9 cellular contexts compared by ENCODE assay signal in genomic region chr3:151265866-151266265, GRCh38. TPM values are rescaled to one million over a fixed set of nuclear protein-coding genes. Genes with fewer than 3 reads are reported as not detected.
DNase-seq lines count a peak whose midpoint lies in the region; ATAC-seq and TF ChIP-seq lines count a peak whose summit lies in the region.
"Had no signal": no experiment of that assay in that cellular context is flagged by ENCODE, and none has a peak within 500 bp of the region (broad histone marks: within the 10 kb centered on the region; RNA-seq: fewer than 3 reads in every experiment).

No MANE protein-coding gene starts in this region.

- TF ChIP-seq POLR2A in spleen (IDR thresholded peaks at IDR 0.05) (no peak), gastrocnemius medialis (IDR thresholded peaks at IDR 0.05) (no peak)

- H3K4me1 ChIP-seq in spleen (peaks cover 5 to 60% (median 30%) of the 10 kb centered on the region in 6 donors), gastrocnemius medialis (no peaks in the 10 kb centered on the region)

- TF ChIP-seq CTCF in spleen (IDR thresholded peaks at IDR 0.05 in 8 of 11, conservative IDR thresholded peaks at IDR 0.05 in 3 of 11) (no peak), gastrocnemius medialis (IDR thresholded peaks at IDR 0.05 in 4 of 5, conservative IDR thresholded peaks at IDR 0.05 in 1 of 5) (no peak)

- no peak overlapping the region for H3K27ac Mint-ChIP-seq in activated T-helper 1 cell treated with anti-CD3 and anti-CD28 coated beads, Interleukin-12 subunit alpha, Interleukin-12 subunit beta, Interleukin-2, Interleukin-4 antibody, amounts not matched to agents 30 ng/mL and 10 ng/mL and 1 ng/mL, durations not matched to agents 14 hours and 24 hours and 36 hours

- H3K36me3 Mint-ChIP-seq in activated T-helper 1 cell treated with anti-CD3 and anti-CD28 coated beads, Interleukin-12 subunit alpha, Interleukin-12 subunit beta, Interleukin-2, Interleukin-4 antibody, amounts not matched to agents 30 ng/mL and 10 ng/mL and 1 ng/mL, durations not matched to agents 14 hours and 24 hours and 36 hours (ENCODE audit: low read depth): peaks cover 23% of the 10 kb centered on the region

- DNase-seq in NCI-H2227 (lab: John Stamatoyannopoulos, UW; ENCODE audit: unreplicated experiment) (peak; percentile 1), NCI-H2227 treated with DMSO at 0.1 percent for 48 hours (lab: John Stamatoyannopoulos, UW) (no peak), SKM-1 treated with dmso at 0.1 percent for 144 hours (lab: John Stamatoyannopoulos, UW; ENCODE audit: unreplicated experiment) (peak; percentile 78), spleen (peak; percentile 78), GM03348 (ENCODE audit: low spot score) (no peak), gastrocnemius medialis (no peak)
- DNase-seq in activated T-helper 1 cell treated with anti-CD3 and anti-CD28 coated beads, Interleukin-12 subunit alpha, Interleukin-12 subunit beta, Interleukin-2, Interleukin-4 antibody, amounts not matched to agents 30 ng/mL and 10 ng/mL and 1 ng/mL, durations not matched to agents 14 hours and 24 hours and 36 hours (ENCODE audit: low spot score): no peak

- H3K27me3 Mint-ChIP-seq in activated T-helper 1 cell treated with anti-CD3 and anti-CD28 coated beads, Interleukin-12 subunit alpha, Interleukin-12 subunit beta, Interleukin-2, Interleukin-4 antibody, amounts not matched to agents 30 ng/mL and 10 ng/mL and 1 ng/mL, durations not matched to agents 14 hours and 24 hours and 36 hours (ENCODE audit: insufficient read depth): peaks cover 5% of the 10 kb centered on the region

- ATAC-seq in HG03097 (IDR thresholded peaks at IDR 0.05; ENCODE audit: low FRiP score, unreplicated experiment) (peak; percentile 85), gastrocnemius medialis (no peak)

- in situ Hi-C loops in gastrocnemius medialis (cut with MboI; ENCODE audit: low sequenced_read_pairs in 4 of 4): no loop called here

- WGBS in spleen, 5 donors: 49 to 61% (median 54%) methylated on average over 5 of the region's 5 CpGs

- no peaks in the 10 kb centered on the region for H3K36me3 ChIP-seq in spleen
- H3K36me3 ChIP-seq in gastrocnemius medialis: no peaks in the 10 kb centered on the region

- H3K4me1 Mint-ChIP-seq in activated T-helper 1 cell treated with anti-CD3 and anti-CD28 coated beads, Interleukin-12 subunit alpha, Interleukin-12 subunit beta, Interleukin-2, Interleukin-4 antibody, amounts not matched to agents 30 ng/mL and 10 ng/mL and 1 ng/mL, durations not matched to agents 14 hours and 24 hours and 36 hours (ENCODE audit: low read depth): peaks cover 66% of the 10 kb centered on the region

- H3K9me3 ChIP-seq in spleen (no peaks in the 10 kb centered on the region), gastrocnemius medialis (no peaks in the 10 kb centered on the region)

- no peaks in the 10 kb centered on the region for H3K9me3 Mint-ChIP-seq in activated T-helper 1 cell treated with anti-CD3 and anti-CD28 coated beads, Interleukin-12 subunit alpha, Interleukin-12 subunit beta, Interleukin-2, Interleukin-4 antibody, amounts not matched to agents 30 ng/mL and 10 ng/mL and 1 ng/mL, durations not matched to agents 14 hours and 24 hours and 36 hours

- intact Hi-C loops in spleen (cut with DNase I; ENCODE audit: low total_unique reads) (no loop called here), gastrocnemius medialis (cut with DNase I; ENCODE audit: low total_unique reads) (no loop called here)
- intact Hi-C loops in activated T-helper 1 cell treated with anti-CD3 and anti-CD28 coated beads, Interleukin-12 subunit alpha, Interleukin-12 subunit beta, Interleukin-2, Interleukin-4 antibody, amounts not matched to agents 30 ng/mL and 10 ng/mL and 1 ng/mL, durations not matched to agents 14 hours and 24 hours and 36 hours (cut with micrococcal nuclease): loop anchor here (2.0 to 5.0 kb wide), 2 partner anchors 17 to 854 kb away; no protein-coding TSS in a partner anchor

- H3K27ac ChIP-seq in spleen (peak overlapping the region in 6 of 8 donors; percentile 19 to 72 (median 32)), gastrocnemius medialis (no peak overlapping the region)

- H3K4me3 Mint-ChIP-seq in activated T-helper 1 cell treated with anti-CD3 and anti-CD28 coated beads, Interleukin-12 subunit alpha, Interleukin-12 subunit beta, Interleukin-2, Interleukin-4 antibody, amounts not matched to agents 30 ng/mL and 10 ng/mL and 1 ng/mL, durations not matched to agents 14 hours and 24 hours and 36 hours: no peak overlapping the region

- H3K27me3 ChIP-seq in spleen (replicated peaks in 1 of 7) (no peaks in the 10 kb centered on the region), gastrocnemius medialis (no peaks in the 10 kb centered on the region)

- H3K4me3 ChIP-seq in spleen (no peak overlapping the region), gastrocnemius medialis (no peak overlapping the region)

RNA-seq across cellular contexts. Expression of gene P2RY14, which starts 12.5 kb away (rescaled TPM):
- 1 to 10 TPM; 1.4 to 5.2 (median 3.1) TPM for total RNA-seq in spleen
- polyA plus RNA-seq in spleen: 1 to 10 TPM in 1 of 3 donors, under 1 TPM in 2; 0.32 to 1.8 (median 0.85) TPM
- 1 to 10 TPM; 3.3 to 5.2 (median 3.8) TPM for total RNA-seq in gastrocnemius medialis
- total RNA-seq in activated T-helper 1 cell treated with anti-CD3 and anti-CD28 coated beads, Interleukin-12 subunit alpha, Interleukin-12 subunit beta, Interleukin-2, Interleukin-4 antibody, amounts not matched to agents 30 ng/mL and 10 ng/mL and 1 ng/mL, durations not matched to agents 14 hours and 24 hours and 36 hours: 7.7 and 9.4 TPM in 2 replicates
- total RNA-seq: fibroblast of lung had no signal

RNA-seq across cellular contexts. Expression of gene GPR87, which starts 50.8 kb away (rescaled TPM):
- total RNA-seq in spleen (not detected), gastrocnemius medialis (not detected)
- not detected for polyA plus RNA-seq in spleen
- 0.62 and 0.93 TPM in 2 replicates for total RNA-seq in activated T-helper 1 cell treated with anti-CD3 and anti-CD28 coated beads, Interleukin-12 subunit alpha, Interleukin-12 subunit beta, Interleukin-2, Interleukin-4 antibody, amounts not matched to agents 30 ng/mL and 10 ng/mL and 1 ng/mL, durations not matched to agents 14 hours and 24 hours and 36 hours

Comparison
In these comparisons a context has a peak if more than half of its experiments do, and no peak if none do; other contexts are left out.
1. DNase-seq: peak in NCI-H2227 (single experiment), SKM-1 treated with dmso at 0.1 percent for 144 hours (single experiment) and spleen (single experiment); none in NCI-H2227 treated with DMSO at 0.1 percent for 48 hours (single experiment), GM03348 (single experiment), gastrocnemius medialis (0 of 2) and activated T-helper 1 cell treated with anti-CD3 and anti-CD28 coated beads, Interleukin-12 subunit alpha, Interleukin-12 subunit beta, Interleukin-2, Interleukin-4 antibody, amounts not matched to agents 30 ng/mL and 10 ng/mL and 1 ng/mL, durations not matched to agents 14 hours and 24 hours and 36 hours (single experiment).
2. H3K27ac ChIP-seq: peak in spleen (6 of 8); none in gastrocnemius medialis (0 of 4).